Comparison of ENCODE assay signal across 7 cellular contexts in the genomic region with DNA sequence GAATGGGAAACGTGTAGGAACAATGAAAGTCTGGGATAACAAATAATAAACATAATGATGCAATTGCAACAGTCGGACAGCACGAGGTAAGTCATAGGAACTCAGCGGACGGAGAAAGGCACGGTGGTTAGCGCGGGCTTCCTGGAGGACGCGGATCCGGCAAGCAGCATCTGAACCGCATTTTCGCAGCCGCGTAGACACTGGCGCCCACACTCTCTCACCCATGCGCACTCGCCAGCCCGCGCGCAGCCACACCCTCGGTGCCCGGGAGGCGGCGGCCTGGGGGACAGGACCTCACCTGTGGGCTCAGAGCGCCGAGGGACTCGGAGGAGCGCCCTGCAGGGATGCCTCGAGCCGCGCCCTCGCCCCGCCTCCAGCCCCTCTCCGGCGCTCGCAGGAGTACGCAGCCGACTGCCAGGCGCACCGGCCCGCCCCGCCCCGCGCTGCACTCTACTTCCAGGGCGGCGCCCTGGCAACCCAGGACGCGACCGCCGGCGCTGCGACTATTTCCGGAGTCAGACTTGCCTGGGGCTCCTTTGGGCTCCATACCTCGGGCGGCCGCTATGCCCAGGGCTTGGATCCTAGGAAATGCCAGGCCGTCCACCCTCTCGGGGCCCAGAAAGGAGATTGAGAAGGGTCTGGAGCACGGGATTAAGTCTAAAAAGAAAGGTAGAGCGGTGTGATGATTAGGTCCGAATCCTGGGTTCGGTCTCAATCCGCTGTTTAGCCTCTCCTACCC. TPM values are rescaled to one million over a fixed set of nuclear protein-coding genes. Genes with fewer than 3 reads are reported as not detected.
DNase-seq lines count a peak whose midpoint lies in the region; ATAC-seq, FAIRE-seq and TF ChIP-seq lines count a peak whose summit lies in the region.

A gene (minus strand): TSS at position 413 of the 739 bp plus-strand sequence. CDS start 13,805 bp downstream, outside the sequence.

- H3K27me3 ChIP-seq in bronchial epithelial cell (ENCODE audit: control insufficient read depth, insufficient read depth, low read length), result no peaks in the 10 kb centered on the region

- DNase-seq in GM18507 (ENCODE audit: extremely low spot score, insufficient read length, low read depth), result peak; percentile 89
- peak; percentile 92 for DNase-seq in NCI-H2196 (lab: John Stamatoyannopoulos, UW; ENCODE audit: unreplicated experiment)
- DNase-seq in bronchial epithelial cell (ENCODE audit: low read depth), result peak; percentile 55
- peak; percentile 78 for DNase-seq in inferior parietal cortex (ENCODE audit: extremely low spot score)
- peak; percentile 85 to 90 for DNase-seq in stimulated activated CD4-positive, alpha-beta T cell treated with anti-CD3 and anti-CD28 coated beads, Interleukin-12 subunit alpha, Interleukin-12 subunit beta, amount 100 ng/mL, for 24 hours (ENCODE audit: low read depth in 2 of 2)

- H3K36me3 ChIP-seq in bronchial epithelial cell (ENCODE audit: control insufficient read depth, insufficient read depth, low read length), result peaks cover 2% of the 10 kb centered on the region

- peak within 1 kb of the TSS; percentile 85 for H3K4me3 ChIP-seq in WI38 (ENCODE audit: low read depth, low read length)
- H3K4me3 ChIP-seq in bronchial epithelial cell (ENCODE audit: low read depth, low read length), result peak within 1 kb of the TSS; percentile 43

- TF ChIP-seq CTCF in WI38 (IDR thresholded peaks at IDR 0.05; ENCODE audit: low read depth, low read length) (no peak), bronchial epithelial cell (IDR thresholded peaks at IDR 0.05; ENCODE audit: insufficient read depth, low read length, severe bottlenecking) (no peak)

- peak; percentile 89 for FAIRE-seq in GM18507 (lab: Jason Lieb, UNC)
- FAIRE-seq in bronchial epithelial cell (lab: Jason Lieb, UNC), result no peak

- peak; percentile 81 for ATAC-seq in HG03045 (IDR thresholded peaks at IDR 0.05; ENCODE audit: unreplicated experiment)

RNA-seq across cellular contexts. Expression of the gene that starts here (rescaled TPM):
- 6.3 and 11.1 TPM in 2 replicates for total RNA-seq in bronchial epithelial cell

Comparison
In these comparisons a context has a peak if more than half of its experiments do, and no peak if none do; other contexts are left out.
1. Peak in every context shown above with its lines: DNase-seq, ATAC-seq and H3K4me3 ChIP-seq.